8 cellular contexts compared by ENCODE assay signal in genomic region chr5:146130440-146131045, GRCh38. TPM values are rescaled to one million over a fixed set of nuclear protein-coding genes. Genes with fewer than 3 reads are reported as not detected.
A peak's percentile ranks its signal among the peaks of the same experiment; 100 is the strongest.
DNase-seq lines count a peak whose midpoint lies in the region; ATAC-seq and TF ChIP-seq lines count a peak whose summit lies in the region.

No MANE protein-coding gene starts in this region.

- no peak for ATAC-seq in GM21390 (IDR thresholded peaks at IDR 0.05; ENCODE audit: unreplicated experiment)

- H3K4me2 ChIP-seq in KMS-11 (no peak overlapping the region), mammary epithelial cell (ENCODE audit: insufficient read depth, low read depth, low read length) (no peak overlapping the region)

- H3K27me3 ChIP-seq in Caco-2 (replicated peaks; ENCODE audit: control insufficient read depth, insufficient read depth, low read length), result no peaks in the 10 kb centered on the region
- no peaks in the 10 kb centered on the region for H3K27me3 ChIP-seq in KMS-11 (ENCODE audit: insufficient read depth, low read depth)
- H3K27me3 ChIP-seq in mammary epithelial cell (ENCODE audit: insufficient read depth, low read length), result no peaks in the 10 kb centered on the region

- no peak overlapping the region for H3K9ac ChIP-seq in KMS-11
- H3K9ac ChIP-seq in mammary epithelial cell (ENCODE audit: insufficient read depth, low read length), result no peak overlapping the region

- no peaks in the 10 kb centered on the region for H3K9me3 ChIP-seq in Caco-2
- H3K9me3 ChIP-seq in mammary epithelial cell (replicated peaks; ENCODE audit: insufficient read depth, low read length), result no peaks in the 10 kb centered on the region

- peak; percentile 38 to 45 for TF ChIP-seq CTCF in Caco-2 (IDR thresholded peaks at IDR 0.05; ENCODE audit: insufficient read depth in 1 of 2, low read depth in 1 of 2, low read length in 1 of 2, severe bottlenecking in 1 of 2, unreplicated experiment in 1 of 2)
- peak; percentile 78 for TF ChIP-seq CTCF in KMS-11 (conservative IDR thresholded peaks at IDR 0.05; ENCODE audit: low read depth, low read length)
- peak; percentile 54 to 72 for TF ChIP-seq CTCF in mammary epithelial cell (conservative IDR thresholded peaks at IDR 0.05 in 1 of 2, IDR thresholded peaks at IDR 0.05 in 1 of 2; ENCODE audit: extremely low read depth in 1 of 2, insufficient read depth in 1 of 2, low read depth in 1 of 2, low read length in 2 of 2)

- 33% methylated on average over 3 of the region's 3 CpGs for WGBS in mammary epithelial cell (ENCODE audit: low coverage, missing lambda C conversion rate)

- H3K27ac ChIP-seq in KMS-11 (no peak overlapping the region), mammary epithelial cell (ENCODE audit: insufficient read depth, low read depth, low read length) (no peak overlapping the region)

- H3K4me1 Mint-ChIP-seq in Caco-2 (ENCODE audit: low read depth, unreplicated experiment), result no peaks in the 10 kb centered on the region
- H3K4me1 Mint-ChIP-seq in activated T-cell treated with anti-CD3 and anti-CD28 coated beads, Interleukin-2, amount 50 U/mL, for 24 hours (ENCODE audit: low read depth), result no peaks in the 10 kb centered on the region

- H4K20me1 ChIP-seq in KMS-11 (ENCODE audit: insufficient read depth) (no peaks in the 10 kb centered on the region), mammary epithelial cell (ENCODE audit: insufficient read depth, low read length) (no peaks in the 10 kb centered on the region)

- POLR2A ChIA-PET in Caco-2 (lab: Charles Lee), result no interaction called here

- in situ Hi-C loops in mammary epithelial cell (cut with MboI; ENCODE audit: low sequenced_read_pairs in 2 of 2), result loop anchor here in 1 of 2 donors (25.0 kb wide), 1 partner anchor 132 kb away; no protein-coding TSS in a partner anchor

- no peak overlapping the region for H3K27ac Mint-ChIP-seq in Caco-2 (ENCODE audit: unreplicated experiment)
- H3K27ac Mint-ChIP-seq in activated T-cell treated with anti-CD3 and anti-CD28 coated beads, Interleukin-2, amount 50 U/mL, for 24 hours, result no peak overlapping the region

- H3K9me3 Mint-ChIP-seq in Caco-2 (ENCODE audit: unreplicated experiment), result no peaks in the 10 kb centered on the region
- H3K9me3 Mint-ChIP-seq in activated T-cell treated with anti-CD3 and anti-CD28 coated beads, Interleukin-2, amount 50 U/mL, for 24 hours, result no peaks in the 10 kb centered on the region

- H2AFZ ChIP-seq in KMS-11 (ENCODE audit: low read depth), result no peak overlapping the region
- H2AFZ ChIP-seq in mammary epithelial cell (ENCODE audit: low read depth, low read length), result no peak overlapping the region

- DNase-seq in Caco-2 (peak in 1 of 2 experiments; percentile 12), mammary epithelial cell (peak; percentile 1), middle frontal gyrus (ENCODE audit: extremely low spot score, low spot score) (peak; percentile 52), NCI-H345 (lab: John Stamatoyannopoulos, UW) (no peak), DMS153 treated with DMSO at 0.1 percent for 48 hours (lab: John Stamatoyannopoulos, UW; ENCODE audit: unreplicated experiment) (no peak)
- DNase-seq in activated T-cell treated with anti-CD3 and anti-CD28 coated beads, Interleukin-2, amount 50 U/mL, for 24 hours, result no peak

- intact Hi-C loops in Caco-2 (cut with micrococcal nuclease; ENCODE audit: unreplicated experiment), result loop anchor here (10.0 kb wide), 1 partner anchor 294 kb away; no protein-coding TSS in a partner anchor
- intact Hi-C loops in mammary epithelial cell (cut with micrococcal nuclease), result loop anchor here (5.0 to 10.0 kb wide), 2 partner anchors 303 to 446 kb away; no protein-coding TSS in a partner anchor

- H3K27me3 Mint-ChIP-seq in Caco-2 (ENCODE audit: insufficient read depth, unreplicated experiment), result no peaks in the 10 kb centered on the region
- H3K27me3 Mint-ChIP-seq in activated T-cell treated with anti-CD3 and anti-CD28 coated beads, Interleukin-2, amount 50 U/mL, for 24 hours, result no peaks in the 10 kb centered on the region

- H3K4me3 ChIP-seq in Caco-2 (ENCODE audit: low read depth, low read length), result no peak overlapping the region
- no peak overlapping the region for H3K4me3 ChIP-seq in KMS-11 (IDR thresholded peaks at IDR 0.05; ENCODE audit: insufficient read depth, low read depth, low read length)
- H3K4me3 ChIP-seq in mammary epithelial cell (replicated peaks in 1 of 3; ENCODE audit: insufficient read depth in 1 of 3, low read depth in 2 of 3, low read length in 3 of 3), result no peak overlapping the region

- CTCF ChIA-PET in Caco-2 (lab: Charles Lee) (interaction anchor here (0.5 to 1.2 kb wide), 5 partner anchors 10 to 433 kb away, joined by 3 to 5 read pairs (median 3); no protein-coding TSS in a partner anchor), mammary epithelial cell (lab: Charles Lee; ENCODE audit: low non-redundant PET) (no interaction called here)

- H3K36me3 Mint-ChIP-seq in Caco-2 (ENCODE audit: insufficient read depth, unreplicated experiment), result peaks cover 78% of the 10 kb centered on the region
- H3K36me3 Mint-ChIP-seq in activated T-cell treated with anti-CD3 and anti-CD28 coated beads, Interleukin-2, amount 50 U/mL, for 24 hours (ENCODE audit: low read depth), result peaks cover 96% of the 10 kb centered on the region

- H3K79me2 ChIP-seq in KMS-11 (ENCODE audit: insufficient read depth, low read depth) (0 out of 2 replicates have a peak, but pooled peaks cover 6% of the 10 kb centered on the region), mammary epithelial cell (ENCODE audit: insufficient read depth, low read length) (no peaks in the 10 kb centered on the region)

- no peak overlapping the region for H3K4me3 Mint-ChIP-seq in Caco-2 (ENCODE audit: unreplicated experiment)
- H3K4me3 Mint-ChIP-seq in activated T-cell treated with anti-CD3 and anti-CD28 coated beads, Interleukin-2, amount 50 U/mL, for 24 hours, result no peak overlapping the region

- H3K36me3 ChIP-seq in Caco-2 (ENCODE audit: control insufficient read depth, insufficient read depth, low read length) (peaks cover 2% of the 10 kb centered on the region), KMS-11 (ENCODE audit: insufficient read depth) (peaks cover 6% of the 10 kb centered on the region; the same call in 1 of the 2 replicates), mammary epithelial cell (ENCODE audit: insufficient read depth, low read length) (peaks cover 40% of the 10 kb centered on the region)

- BruUV-seq in Caco-2 (replicated peaks; lab: Mats Ljungman, UMichigan) (no TSS peak), mammary epithelial cell (replicated peaks; lab: Mats Ljungman, UMichigan) (no TSS peak)

- no peaks in the 10 kb centered on the region for H3K4me1 ChIP-seq in Caco-2
- no peaks in the 10 kb centered on the region for H3K4me1 ChIP-seq in KMS-11 (ENCODE audit: low read depth, poor library complexity, severe bottlenecking)
- H3K4me1 ChIP-seq in mammary epithelial cell (ENCODE audit: insufficient read depth, low read length), result no peaks in the 10 kb centered on the region

- dilution Hi-C loops in mammary epithelial cell (cut with HindIII; ENCODE audit: low sequenced_read_pairs), result no loop called here

RNA-seq across cellular contexts. Expression of gene PLAC8L1, which starts 25.2 kb away (rescaled TPM):
- total RNA-seq in Caco-2 (2022) (1.0 TPM in 1 of 2 replicates, not detected in the other), mammary epithelial cell (not detected)
- 0.11 TPM for polyA plus RNA-seq in mammary epithelial cell
- not detected for polyA minus RNA-seq in mammary epithelial cell

RNA-seq across cellular contexts. Expression of gene LARS1, which starts 51.9 kb away (rescaled TPM):
- total RNA-seq in Caco-2 (2022) (162 and 169 TPM in 2 replicates), mammary epithelial cell (100 to 1,000 TPM in 1 of 2 donors, 10 to 100 TPM in 1; 63.2 to 119 TPM)
- 9.6 TPM for polyA plus RNA-seq in mammary epithelial cell
- 73.0 TPM for polyA minus RNA-seq in mammary epithelial cell

Comparison
In these comparisons a context has a peak if more than half of its experiments do, and no peak if none do; other contexts are left out.
1. DNase-seq: peak in mammary epithelial cell (single experiment) and middle frontal gyrus (single experiment); none in NCI-H345 (single experiment), DMS153 treated with DMSO at 0.1 percent for 48 hours (single experiment) and activated T-cell treated with anti-CD3 and anti-CD28 coated beads, Interleukin-2, amount 50 U/mL, for 24 hours (single experiment).
2. Peak in every context shown above with its lines, with median percentiles within 50 percentile points of each other: CTCF ChIP-seq.